8 cellular contexts compared by ENCODE assay signal in genomic region chr2:100352511-100352910, GRCh38. TPM values are rescaled to one million over a fixed set of nuclear protein-coding genes. Genes with fewer than 3 reads are reported as not detected.
"Had no signal": no experiment of that assay in that cellular context is flagged by ENCODE, and none has a peak within 500 bp of the region (broad histone marks: within the 10 kb centered on the region; RNA-seq: fewer than 3 reads in every experiment).

No MANE protein-coding gene starts in this region.

- DNase-seq: GM23248, GOT3, HFFc6, IMR-90 had no signal

- FAIRE-seq: HTR-8/SVneo, K562 had no signal

- H3K9me3 Mint-ChIP-seq: HFFc6 had no signal

- H3K27ac Mint-ChIP-seq: HFFc6 had no signal

- ATAC-seq: HCT116, K562 had no signal

- H3K4me3 Mint-ChIP-seq: HFFc6 had no signal

RNA-seq across cellular contexts. Expression of gene LONRF2, which starts 30.2 kb away (rescaled TPM):
- total RNA-seq: H7, HFFc6 had no signal
- polyA plus RNA-seq: GM23248 had no signal
